In the genomic region with DNA sequence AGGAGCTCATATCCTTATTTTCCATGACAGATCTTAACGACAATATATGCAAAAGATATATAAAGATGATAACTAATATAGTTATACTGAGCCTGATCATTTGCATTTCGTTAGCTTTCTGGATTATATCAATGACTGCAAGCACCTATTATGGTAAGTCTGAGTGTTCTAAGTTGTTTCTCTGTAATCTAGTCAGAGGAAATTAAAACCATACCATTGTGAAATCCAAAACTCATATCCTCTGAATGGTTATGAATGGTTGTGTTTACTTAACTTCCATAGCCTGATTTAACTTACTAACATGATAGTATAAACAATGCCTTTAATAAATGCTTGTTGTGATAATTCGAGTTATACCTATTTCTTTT, we compare ENCODE assay signal across 8 cellular contexts. TPM values are rescaled to one million over a fixed set of nuclear protein-coding genes. Genes with fewer than 3 reads are reported as not detected.
DNase-seq lines count a peak whose midpoint lies in the region; ATAC-seq and TF ChIP-seq lines count a peak whose summit lies in the region.

No MANE protein-coding gene starts in this region.

- no peak for ATAC-seq in activated CD8-positive, alpha-beta memory T cell treated with anti-CD3 and anti-CD28 coated beads, Interleukin-2, amount 10 ng/mL, durations not matched to agents 7 days and 5 days
- ATAC-seq in WTC11 (no peak), HG02678 (IDR thresholded peaks at IDR 0.05; ENCODE audit: unreplicated experiment) (no peak)

- H3K27me3 Mint-ChIP-seq in activated CD8-positive, alpha-beta memory T cell treated with anti-CD3 and anti-CD28 coated beads, Interleukin-2, amount 10 ng/mL, durations not matched to agents 7 days and 5 days, result no peaks in the 10 kb centered on the region
- no peaks in the 10 kb centered on the region for H3K27me3 Mint-ChIP-seq in WTC11 (ENCODE audit: low read depth)

- peaks cover 2% of the 10 kb centered on the region for H3K36me3 Mint-ChIP-seq in activated CD8-positive, alpha-beta memory T cell treated with anti-CD3 and anti-CD28 coated beads, Interleukin-2, amount 10 ng/mL, durations not matched to agents 7 days and 5 days
- H3K36me3 Mint-ChIP-seq in WTC11, result no peaks in the 10 kb centered on the region

- H3K27ac Mint-ChIP-seq in activated CD8-positive, alpha-beta memory T cell treated with anti-CD3 and anti-CD28 coated beads, Interleukin-2, amount 10 ng/mL, durations not matched to agents 7 days and 5 days, result peak overlapping the region; percentile 97
- peak overlapping the region; percentile 99 for H3K27ac Mint-ChIP-seq in WTC11

- CTCF ChIA-PET in activated CD8-positive, alpha-beta memory T cell treated with anti-CD3 and anti-CD28 coated beads, Interleukin-2, amount 10 ng/mL, durations not matched to agents 7 days and 5 days (lab: Charles Lee), result interaction anchor here (1.3 to 5.3 kb wide), 9 partner anchors 10 to 61 kb away, joined by 3 to 45 read pairs (median 7); partner anchors contain the start of genes THAP2 and ZFC3H1
- CTCF ChIA-PET in WTC11 (lab: Charles Lee), result interaction anchor here (0.8 to 3.6 kb wide), 6 partner anchors 9 to 63 kb away, joined by 3 to 41 read pairs (median 4); partner anchors contain the start of genes THAP2 and ZFC3H1

- peaks cover 31% of the 10 kb centered on the region for H3K4me1 Mint-ChIP-seq in activated CD8-positive, alpha-beta memory T cell treated with anti-CD3 and anti-CD28 coated beads, Interleukin-2, amount 10 ng/mL, durations not matched to agents 7 days and 5 days
- H3K4me1 Mint-ChIP-seq in WTC11, result peaks cover 14% of the 10 kb centered on the region

- no peak for TF ChIP-seq CTCF in WTC11 (IDR thresholded peaks at IDR 0.05)

- no peak for DNase-seq in activated CD8-positive, alpha-beta memory T cell treated with anti-CD3 and anti-CD28 coated beads, Interleukin-2, amount 10 ng/mL, durations not matched to agents 7 days and 5 days
- no peak for DNase-seq in activated CD8-positive, alpha-beta memory T cell treated with anti-CD3 and anti-CD28 coated beads for 24 hours
- no peak for DNase-seq in WTC11 (ENCODE audit: low spot score)
- DNase-seq in stromal cell of bone marrow (ENCODE audit: low read depth), result peak; percentile 6
- DNase-seq in stimulated activated CD4-positive, alpha-beta T cell treated with anti-CD3 and anti-CD28 coated beads, Interleukin-2, amount 100 ng/mL, for 24 hours, result no peak
- no peak for DNase-seq in AG20443 (ENCODE audit: low spot score)

- H3K4me3 ChIP-seq in iPS-11a (ENCODE audit: low read depth, low read length), result peak overlapping the region; percentile 77

- H3K4me3 Mint-ChIP-seq in activated CD8-positive, alpha-beta memory T cell treated with anti-CD3 and anti-CD28 coated beads, Interleukin-2, amount 10 ng/mL, durations not matched to agents 7 days and 5 days, result peak overlapping the region; percentile 93
- H3K4me3 Mint-ChIP-seq in WTC11, result peak overlapping the region; percentile 95

- POLR2A ChIA-PET in WTC11 (lab: Charles Lee), result interaction anchor here (0.7 to 4.3 kb wide), 5 partner anchors 9 to 68 kb away, joined by 3 to 45 read pairs (median 8); partner anchors contain the start of genes RAB21, THAP2 and ZFC3H1

- H3K9me3 Mint-ChIP-seq in activated CD8-positive, alpha-beta memory T cell treated with anti-CD3 and anti-CD28 coated beads, Interleukin-2, amount 10 ng/mL, durations not matched to agents 7 days and 5 days (ENCODE audit: low read depth), result no peaks in the 10 kb centered on the region
- no peaks in the 10 kb centered on the region for H3K9me3 Mint-ChIP-seq in WTC11

TF ChIP-seq in WTC11, 78 proteins besides CTCF, POLR2A, EP300 and RAD21:
- TF ChIP-seq, protein P1, sequence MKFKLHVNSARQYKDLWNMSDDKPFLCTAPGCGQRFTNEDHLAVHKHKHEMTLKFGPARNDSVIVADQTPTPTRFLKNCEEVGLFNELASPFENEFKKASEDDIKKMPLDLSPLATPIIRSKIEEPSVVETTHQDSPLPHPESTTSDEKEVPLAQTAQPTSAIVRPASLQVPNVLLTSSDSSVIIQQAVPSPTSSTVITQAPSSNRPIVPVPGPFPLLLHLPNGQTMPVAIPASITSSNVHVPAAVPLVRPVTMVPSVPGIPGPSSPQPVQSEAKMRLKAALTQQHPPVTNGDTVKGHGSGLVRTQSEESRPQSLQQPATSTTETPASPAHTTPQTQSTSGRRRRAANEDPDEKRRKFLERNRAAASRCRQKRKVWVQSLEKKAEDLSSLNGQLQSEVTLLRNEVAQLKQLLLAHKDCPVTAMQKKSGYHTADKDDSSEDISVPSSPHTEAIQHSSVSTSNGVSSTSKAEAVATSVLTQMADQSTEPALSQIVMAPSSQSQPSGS (CRISPR knock-in tag; IDR thresholded peaks at IDR 0.05; ENCODE audit: borderline replicate concordance, low read depth), result no peak
- TF ChIP-seq E2F5 (CRISPR knock-in tag; IDR thresholded peaks at IDR 0.05) (no peak), GTF2I (CRISPR knock-in tag; conservative IDR thresholded peaks at IDR 0.05) (no peak), ZMAT4 (CRISPR knock-in tag; IDR thresholded peaks at IDR 0.05) (no peak), TCF7 (CRISPR knock-in tag; IDR thresholded peaks at IDR 0.05; ENCODE audit: low read depth) (no peak), ESRRA (CRISPR knock-in tag; IDR thresholded peaks at IDR 0.05; ENCODE audit: borderline replicate concordance) (no peak), RELA (CRISPR knock-in tag; IDR thresholded peaks at IDR 0.05; ENCODE audit: borderline replicate concordance) (no peak)
- TF ChIP-seq, protein P2, sequence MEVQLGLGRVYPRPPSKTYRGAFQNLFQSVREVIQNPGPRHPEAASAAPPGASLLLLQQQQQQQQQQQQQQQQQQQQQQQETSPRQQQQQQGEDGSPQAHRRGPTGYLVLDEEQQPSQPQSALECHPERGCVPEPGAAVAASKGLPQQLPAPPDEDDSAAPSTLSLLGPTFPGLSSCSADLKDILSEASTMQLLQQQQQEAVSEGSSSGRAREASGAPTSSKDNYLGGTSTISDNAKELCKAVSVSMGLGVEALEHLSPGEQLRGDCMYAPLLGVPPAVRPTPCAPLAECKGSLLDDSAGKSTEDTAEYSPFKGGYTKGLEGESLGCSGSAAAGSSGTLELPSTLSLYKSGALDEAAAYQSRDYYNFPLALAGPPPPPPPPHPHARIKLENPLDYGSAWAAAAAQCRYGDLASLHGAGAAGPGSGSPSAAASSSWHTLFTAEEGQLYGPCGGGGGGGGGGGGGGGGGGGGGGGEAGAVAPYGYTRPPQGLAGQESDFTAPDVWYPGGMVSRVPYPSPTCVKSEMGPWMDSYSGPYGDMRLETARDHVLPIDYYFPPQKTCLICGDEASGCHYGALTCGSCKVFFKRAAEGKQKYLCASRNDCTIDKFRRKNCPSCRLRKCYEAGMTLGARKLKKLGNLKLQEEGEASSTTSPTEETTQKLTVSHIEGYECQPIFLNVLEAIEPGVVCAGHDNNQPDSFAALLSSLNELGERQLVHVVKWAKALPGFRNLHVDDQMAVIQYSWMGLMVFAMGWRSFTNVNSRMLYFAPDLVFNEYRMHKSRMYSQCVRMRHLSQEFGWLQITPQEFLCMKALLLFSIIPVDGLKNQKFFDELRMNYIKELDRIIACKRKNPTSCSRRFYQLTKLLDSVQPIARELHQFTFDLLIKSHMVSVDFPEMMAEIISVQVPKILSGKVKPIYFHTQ (CRISPR knock-in tag; IDR thresholded peaks at IDR 0.05), result no peak
- TF ChIP-seq, protein P3, sequence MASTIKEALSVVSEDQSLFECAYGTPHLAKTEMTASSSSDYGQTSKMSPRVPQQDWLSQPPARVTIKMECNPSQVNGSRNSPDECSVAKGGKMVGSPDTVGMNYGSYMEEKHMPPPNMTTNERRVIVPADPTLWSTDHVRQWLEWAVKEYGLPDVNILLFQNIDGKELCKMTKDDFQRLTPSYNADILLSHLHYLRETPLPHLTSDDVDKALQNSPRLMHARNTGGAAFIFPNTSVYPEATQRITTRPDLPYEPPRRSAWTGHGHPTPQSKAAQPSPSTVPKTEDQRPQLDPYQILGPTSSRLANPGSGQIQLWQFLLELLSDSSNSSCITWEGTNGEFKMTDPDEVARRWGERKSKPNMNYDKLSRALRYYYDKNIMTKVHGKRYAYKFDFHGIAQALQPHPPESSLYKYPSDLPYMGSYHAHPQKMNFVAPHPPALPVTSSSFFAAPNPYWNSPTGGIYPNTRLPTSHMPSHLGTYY (CRISPR knock-in tag; IDR thresholded peaks at IDR 0.05), result no peak

RNA-seq across cellular contexts. Expression of gene TMEM19, which starts 0.8 kb away (rescaled TPM):
- total RNA-seq in activated CD8-positive, alpha-beta memory T cell treated with anti-CD3 and anti-CD28 coated beads, Interleukin-2, amount 10 ng/mL, durations not matched to agents 7 days and 5 days, result 10 to 100 TPM; 16.5 to 16.6 TPM
- 10.7 to 15.6 TPM (median 11.7 TPM) in 3 replicates for total RNA-seq in WTC11 (2021)

RNA-seq across cellular contexts. Expression of gene THAP2, which starts 22.5 kb away (rescaled TPM):
- 1 to 10 TPM; 6.9 to 8.1 TPM for total RNA-seq in activated CD8-positive, alpha-beta memory T cell treated with anti-CD3 and anti-CD28 coated beads, Interleukin-2, amount 10 ng/mL, durations not matched to agents 7 days and 5 days
- total RNA-seq in WTC11 (2021), result 6.4 to 9.0 TPM (median 8.3 TPM) in 3 replicates

RNA-seq across cellular contexts. Expression of gene ZFC3H1, which starts 23.0 kb away (rescaled TPM):
- 10 to 100 TPM; 54.6 to 79.2 TPM for total RNA-seq in activated CD8-positive, alpha-beta memory T cell treated with anti-CD3 and anti-CD28 coated beads, Interleukin-2, amount 10 ng/mL, durations not matched to agents 7 days and 5 days
- total RNA-seq in WTC11 (2021), result 28.3 to 33.9 TPM (median 30.9 TPM) in 3 replicates
